23 cellular contexts compared by ENCODE assay signal in genomic region chr2:67038195-67038594, GRCh38.
"Had no signal": no experiment of that assay in that cellular context is flagged by ENCODE, and none has a peak within 500 bp of the region (broad histone marks: within the 10 kb centered on the region; RNA-seq: fewer than 3 reads in every experiment).

No MANE protein-coding gene starts in this region.

- FAIRE-seq: TTC549 had no signal

- DNase-seq: activated B cell treated with CpG ODN at 0.5 μM for 24 hours; activated CD4-positive, alpha-beta memory T cell treated with anti-CD3 and anti-CD28 coated beads, Interleukin-2, amount 10 ng/mL, durations not matched to agents 7 days and 5 days; activated CD4-positive, alpha-beta T cell treated with anti-CD3 and anti-CD28 coated beads for 1 hour; activated CD4-positive, alpha-beta T cell treated with anti-CD3 and anti-CD28 coated beads, Interleukin-2, amount 50 U/mL, for 1 hour; activated gamma-delta T cell treated with Interleukin-2 at 50 U/mL for 16 hours; activated naive CD4-positive, alpha-beta T cell treated with anti-CD3 and anti-CD28 coated beads, Interleukin-2, amount 10 ng/mL, durations not matched to agents 7 days and 5 days; activated naive CD8-positive, alpha-beta T cell treated with anti-CD3 and anti-CD28 coated beads for 36 hours; activated T-cell treated with anti-CD3 and anti-CD28 coated beads for 4 hours; activated T-cell treated with anti-CD3 and anti-CD28 coated beads, Interleukin-2, amount 50 U/mL, for 72 hours; adrenal gland; anterior cingulate cortex; caudate nucleus; Kasumi-1; KBM-7; NCI-H1930; NCI-H526 treated with DMSO at 0.1 percent for 48 hours; PC-9; T-cell; T-helper 2 cell; T1000 had no signal

- H3K27me3 ChIP-seq: adrenal gland, breast epithelium had no signal

- H3K9me3 ChIP-seq: adrenal gland, breast epithelium had no signal

- H3K27ac ChIP-seq: adrenal gland, breast epithelium, PC-9, SK-N-MC had no signal

- H3K36me3 ChIP-seq: adrenal gland, breast epithelium had no signal

- H3K4me1 ChIP-seq: breast epithelium had no signal

- ATAC-seq: activated T-cell treated with anti-CD3 and anti-CD28 coated beads, Interleukin-2, amount 50 U/mL, for 72 hours; T-cell had no signal

- H3K4me3 ChIP-seq: adrenal gland, breast epithelium, PC-9, SK-N-MC had no signal
